Comparison of ENCODE assay signal across 12 cellular contexts in genomic region chr21:42655797-42656770, GRCh38. TPM values are rescaled to one million over a fixed set of nuclear protein-coding genes. Genes with fewer than 3 reads are reported as not detected.
A peak's percentile ranks its signal among the peaks of the same experiment; 100 is the strongest.
DNase-seq lines count a peak whose midpoint lies in the region; ATAC-seq and TF ChIP-seq lines count a peak whose summit lies in the region.
"Had no signal": no experiment of that assay in that cellular context is flagged by ENCODE, and none has a peak within 500 bp of the region (broad histone marks: within the 10 kb centered on the region; RNA-seq: fewer than 3 reads in every experiment).

No MANE protein-coding gene starts in this region.

- DNase-seq in DMS 273 (lab: John Stamatoyannopoulos, UW; ENCODE audit: unreplicated experiment) (peak; percentile 40), DMS 273 treated with DMSO at 0.1 percent for 48 hours (lab: John Stamatoyannopoulos, UW) (no peak), NCI-H345 treated with DMSO at 0.1 percent for 48 hours (lab: John Stamatoyannopoulos, UW; ENCODE audit: unreplicated experiment) (peak; percentile 37), glutamatergic neuron (no peak), NCI-H1436 (lab: John Stamatoyannopoulos, UW) (no peak), AG20443 (ENCODE audit: low spot score) (no peak)
- DNase-seq: activated CD8-positive, alpha-beta memory T cell treated with anti-CD3 and anti-CD28 coated beads for 24 hours; EL; tibial artery had no signal

- no peaks in the 10 kb centered on the region for H3K36me3 ChIP-seq in rectal smooth muscle tissue (ENCODE audit: control insufficient read depth, insufficient read depth, low read length)
- H3K36me3 ChIP-seq: tibial artery had no signal

- H3K4me3 ChIP-seq in rectal smooth muscle tissue (ENCODE audit: low read length): peak overlapping the region; percentile 52
- H3K4me3 ChIP-seq: tibial artery had no signal

- peaks cover 31% of the 10 kb centered on the region for H3K27me3 Mint-ChIP-seq in glutamatergic neuron (ENCODE audit: unreplicated experiment)

- peak overlapping the region; percentile 90 for H3K27ac ChIP-seq in rectal smooth muscle tissue (ENCODE audit: low read depth, low read length)
- H3K27ac ChIP-seq: 22Rv1, tibial artery had no signal

- peaks cover 5% of the 10 kb centered on the region for H3K27me3 ChIP-seq in rectal smooth muscle tissue (ENCODE audit: control insufficient read depth, insufficient read depth, low read length)

- peaks cover 43% of the 10 kb centered on the region for H3K4me1 Mint-ChIP-seq in glutamatergic neuron (ENCODE audit: low read depth, unreplicated experiment)

- ATAC-seq in HG03565 (IDR thresholded peaks at IDR 0.05; ENCODE audit: unreplicated experiment): no peak

- no peak overlapping the region for H3K9ac ChIP-seq in rectal smooth muscle tissue (ENCODE audit: low read length)

- H3K4me3 Mint-ChIP-seq in glutamatergic neuron (ENCODE audit: unreplicated experiment): peak overlapping the region; percentile 94

- no peak for TF ChIP-seq CTCF in glutamatergic neuron (IDR thresholded peaks at IDR 0.05; ENCODE audit: partially characterized antibody, unreplicated experiment)

- peaks cover 24% of the 10 kb centered on the region for H3K4me1 ChIP-seq in rectal smooth muscle tissue (ENCODE audit: control insufficient read depth, insufficient read depth, low read length)

- no peaks in the 10 kb centered on the region for H3K36me3 Mint-ChIP-seq in glutamatergic neuron (ENCODE audit: unreplicated experiment)

- H3K27ac Mint-ChIP-seq in glutamatergic neuron (ENCODE audit: unreplicated experiment): peak overlapping the region; percentile 64

- peaks cover 28% of the 10 kb centered on the region for H3K9me3 Mint-ChIP-seq in glutamatergic neuron (ENCODE audit: unreplicated experiment)

RNA-seq across cellular contexts. Expression of gene PDE9A, which starts 2.7 kb away (rescaled TPM):
- 58.7 TPM for total RNA-seq in glutamatergic neuron (ENCODE audit: unreplicated experiment)

Comparison
In these comparisons a context has a peak if more than half of its experiments do, and no peak if none do; other contexts are left out.
1. DNase-seq: peak in DMS 273 (single experiment) and NCI-H345 treated with DMSO at 0.1 percent for 48 hours (single experiment); none in DMS 273 treated with DMSO at 0.1 percent for 48 hours (single experiment), glutamatergic neuron (single experiment), NCI-H1436 (single experiment) and AG20443 (single experiment).